25 cellular contexts compared by ENCODE assay signal in genomic region chr12:3325736-3326135, GRCh38.
"Had no signal": no experiment of that assay in that cellular context is flagged by ENCODE, and none has a peak within 500 bp of the region (broad histone marks: within the 10 kb centered on the region; RNA-seq: fewer than 3 reads in every experiment).

No MANE protein-coding gene starts in this region.

- H3K36me3 ChIP-seq: colonic mucosa, esophagus squamous epithelium, gastrocnemius medialis, heart left ventricle, left lung, lower lobe of right lung had no signal

- H3K4me3 ChIP-seq: colonic mucosa, esophagus squamous epithelium, gastrocnemius medialis, heart left ventricle, hepatocyte, left lung, lower lobe of right lung, mucosa of descending colon had no signal

- H3K27me3 ChIP-seq: colonic mucosa, gastrocnemius medialis, heart left ventricle, hepatocyte, left lung had no signal

- H3K4me1 ChIP-seq: colonic mucosa, esophagus squamous epithelium, left lung, lower lobe of right lung had no signal

- H3K9me3 ChIP-seq: colonic mucosa, esophagus squamous epithelium, gastrocnemius medialis, heart left ventricle, left lung, lower lobe of right lung, mucosa of descending colon had no signal

- H3K79me2 ChIP-seq: hepatocyte had no signal

- DNase-seq: colonic mucosa; cortex of kidney; effector CD8-positive, alpha-beta T cell; effector memory CD8-positive, alpha-beta T cell; erythroblast; esophagus squamous epithelium; foreskin fibroblast; foreskin melanocyte; hypothalamus; immature natural killer cell; left lung; left ventricle myocardium superior; lower lobe of right lung; mesenchymal stem cell; mucosa of descending colon; naive B cell had no signal

- H3K4me2 ChIP-seq: hepatocyte had no signal

- H3K9me3 Mint-ChIP-seq: dendritic cell treated with granulocyte-macrophage colony-stimulating factor and Interleukin-4, amounts not matched to agents 40 ng/mL and 50 ng/mL, for 4 days; effector memory CD8-positive, alpha-beta T cell; endodermal cell; immature natural killer cell; mesothelial cell of epicardium had no signal

- H2AFZ ChIP-seq: hepatocyte had no signal

- H3K36me3 Mint-ChIP-seq: immature natural killer cell, mesothelial cell of epicardium, naive B cell had no signal

- H3K4me1 Mint-ChIP-seq: endodermal cell, immature natural killer cell, mesothelial cell of epicardium, naive B cell had no signal

- H3K27ac Mint-ChIP-seq: dendritic cell treated with granulocyte-macrophage colony-stimulating factor and Interleukin-4, amounts not matched to agents 40 ng/mL and 50 ng/mL, for 4 days; effector memory CD8-positive, alpha-beta T cell; endodermal cell; immature natural killer cell; mesothelial cell of epicardium; naive B cell had no signal

- H3K4me3 Mint-ChIP-seq: dendritic cell treated with granulocyte-macrophage colony-stimulating factor and Interleukin-4, amounts not matched to agents 40 ng/mL and 50 ng/mL, for 4 days; effector memory CD8-positive, alpha-beta T cell; endodermal cell; immature natural killer cell; mesothelial cell of epicardium; naive B cell had no signal

- ATAC-seq: effector memory CD8-positive, alpha-beta T cell; esophagus mucosa; gastrocnemius medialis; heart left ventricle; left cardiac atrium; left lung; left ventricle myocardium superior; lower lobe of right lung; mucosa of descending colon had no signal

- H3K27ac ChIP-seq: colonic mucosa, epithelial cell of prostate, esophagus squamous epithelium, gastrocnemius medialis, heart left ventricle, hepatocyte, left lung, lower lobe of right lung had no signal
